In genomic region chr9:84405666-84406065, GRCh38 we compare ENCODE assay signal across 7 cellular contexts.
"Had no signal": no experiment of that assay in that cellular context is flagged by ENCODE, and none has a peak within 500 bp of the region (broad histone marks: within the 10 kb centered on the region; RNA-seq: fewer than 3 reads in every experiment).

No MANE protein-coding gene starts in this region.

- H3K27ac ChIP-seq: HL-60, KMS-11 had no signal

- DNase-seq: IMR-90, KBM-7, KG1 had no signal

- ATAC-seq: HepG2, K562 had no signal

- H3K4me3 ChIP-seq: K562 had no signal

- H3K4me2 ChIP-seq: KMS-11 had no signal
